37 cellular contexts compared by ENCODE assay signal in genomic region chr16:26194526-26194925, GRCh38.
"Had no signal": no experiment of that assay in that cellular context is flagged by ENCODE, and none has a peak within 500 bp of the region (broad histone marks: within the 10 kb centered on the region; RNA-seq: fewer than 3 reads in every experiment).

No MANE protein-coding gene starts in this region.

- H3K27me3 Mint-ChIP-seq: activated CD4-positive, alpha-beta memory T cell treated with anti-CD3 and anti-CD28 coated beads, Interleukin-2, amount 10 ng/mL, durations not matched to agents 7 days and 5 days; activated CD4-positive, alpha-beta T cell treated with anti-CD3 and anti-CD28 coated beads, Interleukin-2, amount 10 ng/mL, durations not matched to agents 7 days and 5 days; activated CD8-positive, alpha-beta memory T cell treated with anti-CD3 and anti-CD28 coated beads, Interleukin-2, amount 10 ng/mL, durations not matched to agents 7 days and 5 days; activated naive CD4-positive, alpha-beta T cell treated with anti-CD3 and anti-CD28 coated beads, Interleukin-2, amount 10 ng/mL, durations not matched to agents 7 days and 5 days; activated naive CD8-positive, alpha-beta T cell treated with anti-CD3 and anti-CD28 coated beads, Interleukin-2, amount 10 ng/mL, durations not matched to agents 7 days and 5 days; brain had no signal

- H3K27ac ChIP-seq: ascending aorta, cardiac muscle cell, VCaP had no signal

- H3K4me1 ChIP-seq: ascending aorta had no signal

- H3K27me3 ChIP-seq: ascending aorta, cardiac muscle cell had no signal

- DNase-seq: activated B cell treated with CpG ODN at 0.5 μM for 24 hours; activated CD4-positive, alpha-beta memory T cell treated with anti-CD3 and anti-CD28 coated beads, Interleukin-2, amount 10 ng/mL, durations not matched to agents 7 days and 5 days; activated CD4-positive, alpha-beta T cell treated with anti-CD3 and anti-CD28 coated beads for 1 hour; activated CD4-positive, alpha-beta T cell treated with anti-CD3 and anti-CD28 coated beads for 36 hours; activated CD4-positive, alpha-beta T cell treated with anti-CD3 and anti-CD28 coated beads for 48 hours; activated CD4-positive, alpha-beta T cell treated with anti-CD3 and anti-CD28 coated beads, Interleukin-2, amount 10 ng/mL, durations not matched to agents 7 days and 5 days; activated CD4-positive, alpha-beta T cell treated with anti-CD3 and anti-CD28 coated beads, Interleukin-2, amount 50 U/mL, for 48 hours; activated CD8-positive, alpha-beta memory T cell treated with anti-CD3 and anti-CD28 coated beads for 24 hours; activated CD8-positive, alpha-beta memory T cell treated with anti-CD3 and anti-CD28 coated beads, Interleukin-2, amount 10 ng/mL, durations not matched to agents 7 days and 5 days; activated CD8-positive, alpha-beta memory T cell treated with anti-CD3 and anti-CD28 coated beads, Interleukin-2, amount 50 U/mL, for 48 hours; activated CD8-positive, alpha-beta T cell treated with anti-CD3 and anti-CD28 coated beads, Interleukin-2, amount 10 ng/mL, durations not matched to agents 7 days and 5 days; activated effector memory CD4-positive, alpha-beta T cell treated with Interleukin-2 at 50 U/mL for 16 hours; activated gamma-delta T cell; activated naive CD4-positive, alpha-beta T cell treated with anti-CD3 and anti-CD28 coated beads, Interleukin-2, amount 10 ng/mL, durations not matched to agents 7 days and 5 days; activated naive CD4-positive, alpha-beta T cell treated with Interleukin-2 at 50 U/mL for 16 hours; activated naive CD8-positive, alpha-beta T cell treated with anti-CD3 and anti-CD28 coated beads, Interleukin-2, amount 10 ng/mL, durations not matched to agents 7 days and 5 days; activated naive CD8-positive, alpha-beta T cell treated with anti-CD3 and anti-CD28 coated beads, Interleukin-2, amount 50 U/mL, for 24 hours; activated T-cell treated with anti-CD3 and anti-CD28 coated beads, Interleukin-2, amount 50 U/mL, for 4 hours; amygdala; anterior cingulate cortex; caudate nucleus; cerebellar nuclear complex; T-helper 1 cell; T-helper 2 cell; T-helper 9 cell had no signal

- H3K9me3 Mint-ChIP-seq: activated B cell treated with CpG ODN at 0.5 μM for 24 hours; activated CD4-positive, alpha-beta memory T cell treated with anti-CD3 and anti-CD28 coated beads, Interleukin-2, amount 10 ng/mL, durations not matched to agents 7 days and 5 days; activated naive CD8-positive, alpha-beta T cell treated with anti-CD3 and anti-CD28 coated beads, Interleukin-2, amount 10 ng/mL, durations not matched to agents 7 days and 5 days; activated T-helper 2 cell treated with anti-CD3 and anti-CD28 coated beads, Interferon-gamma antibody, Interleukin-2, Interleukin-4, amounts not matched to agents 10 μg/mL and 5 μg/mL and 100 μg/mL, durations not matched to agents 14 hours and 24 hours and 36 hours; T-helper 1 cell treated with Interleukin-12 subunit alpha and Interleukin-12 subunit beta and Interleukin-4 antibody, amounts not matched to agents 30 μg/mL and 1 μg/mL, for 36 hours; T-helper 2 cell treated with Interferon-gamma antibody and Interleukin-4, amounts not matched to agents 5 μg/mL and 100 μg/mL, for 36 hours had no signal

- H3K4me3 Mint-ChIP-seq: activated B cell treated with CpG ODN at 0.5 μM for 24 hours; activated CD4-positive, alpha-beta memory T cell treated with anti-CD3 and anti-CD28 coated beads, Interleukin-2, amount 10 ng/mL, durations not matched to agents 7 days and 5 days; activated CD4-positive, alpha-beta T cell treated with anti-CD3 and anti-CD28 coated beads for 36 hours; activated CD4-positive, alpha-beta T cell treated with anti-CD3 and anti-CD28 coated beads, Interleukin-2, amount 10 ng/mL, durations not matched to agents 7 days and 5 days; activated CD8-positive, alpha-beta memory T cell treated with anti-CD3 and anti-CD28 coated beads, Interleukin-2, amount 10 ng/mL, durations not matched to agents 7 days and 5 days; activated CD8-positive, alpha-beta T cell treated with anti-CD3 and anti-CD28 coated beads, Interleukin-2, amount 10 ng/mL, durations not matched to agents 7 days and 5 days; activated naive CD4-positive, alpha-beta T cell treated with anti-CD3 and anti-CD28 coated beads, Interleukin-2, amount 10 ng/mL, durations not matched to agents 7 days and 5 days; activated naive CD4-positive, alpha-beta T cell treated with anti-CD3 and anti-CD28 coated beads, Interleukin-2, amount 50 U/mL, for 24 hours; activated naive CD8-positive, alpha-beta T cell; activated naive CD8-positive, alpha-beta T cell treated with anti-CD3 and anti-CD28 coated beads, Interleukin-2, amount 10 ng/mL, durations not matched to agents 7 days and 5 days; activated naive CD8-positive, alpha-beta T cell treated with anti-CD3 and anti-CD28 coated beads, Interleukin-2, amount 50 U/mL, for 24 hours; activated T-cell treated with anti-CD3 and anti-CD28 coated beads, Interleukin-2, amount 50 U/mL, for 4 hours; brain; central memory CD8-positive, alpha-beta T cell; T-helper 1 cell treated with Interleukin-12 subunit alpha and Interleukin-12 subunit beta and Interleukin-4 antibody, amounts not matched to agents 30 μg/mL and 1 μg/mL, for 36 hours; T-helper 2 cell treated with Interferon-gamma antibody and Interleukin-4, amounts not matched to agents 5 μg/mL and 100 μg/mL, for 36 hours had no signal

- H3K4me1 Mint-ChIP-seq: activated B cell treated with CpG ODN at 0.5 μM for 24 hours; activated CD4-positive, alpha-beta memory T cell treated with anti-CD3 and anti-CD28 coated beads, Interleukin-2, amount 10 ng/mL, durations not matched to agents 7 days and 5 days; activated CD4-positive, alpha-beta T cell treated with anti-CD3 and anti-CD28 coated beads for 36 hours; activated CD4-positive, alpha-beta T cell treated with anti-CD3 and anti-CD28 coated beads, Interleukin-2, amount 10 ng/mL, durations not matched to agents 7 days and 5 days; activated CD8-positive, alpha-beta memory T cell treated with anti-CD3 and anti-CD28 coated beads, Interleukin-2, amount 10 ng/mL, durations not matched to agents 7 days and 5 days; activated naive CD4-positive, alpha-beta T cell treated with anti-CD3 and anti-CD28 coated beads, Interleukin-2, amount 10 ng/mL, durations not matched to agents 7 days and 5 days; activated naive CD4-positive, alpha-beta T cell treated with anti-CD3 and anti-CD28 coated beads, Interleukin-2, amount 50 U/mL, for 24 hours; activated naive CD8-positive, alpha-beta T cell treated with anti-CD3 and anti-CD28 coated beads, Interleukin-2, amount 10 ng/mL, durations not matched to agents 7 days and 5 days; activated naive CD8-positive, alpha-beta T cell treated with anti-CD3 and anti-CD28 coated beads, Interleukin-2, amount 50 U/mL, for 24 hours; brain; central memory CD8-positive, alpha-beta T cell had no signal

- ATAC-seq: activated CD4-positive, alpha-beta T cell treated with anti-CD3 and anti-CD28 coated beads for 36 hours; activated CD8-positive, alpha-beta memory T cell treated with anti-CD3 and anti-CD28 coated beads, Interleukin-2, amount 10 ng/mL, durations not matched to agents 7 days and 5 days; activated CD8-positive, alpha-beta T cell treated with anti-CD3 and anti-CD28 coated beads, Interleukin-2, amount 10 ng/mL, durations not matched to agents 7 days and 5 days; activated naive CD8-positive, alpha-beta T cell treated with anti-CD3 and anti-CD28 coated beads, Interleukin-2, amount 50 U/mL, for 24 hours; activated T-cell treated with anti-CD3 and anti-CD28 coated beads, Interleukin-2, amount 50 U/mL, for 4 hours had no signal

- H3K27ac Mint-ChIP-seq: activated B cell treated with CpG ODN at 0.5 μM for 24 hours; activated CD4-positive, alpha-beta memory T cell treated with anti-CD3 and anti-CD28 coated beads, Interleukin-2, amount 10 ng/mL, durations not matched to agents 7 days and 5 days; activated CD4-positive, alpha-beta T cell treated with anti-CD3 and anti-CD28 coated beads for 36 hours; activated CD4-positive, alpha-beta T cell treated with anti-CD3 and anti-CD28 coated beads, Interleukin-2, amount 10 ng/mL, durations not matched to agents 7 days and 5 days; activated CD8-positive, alpha-beta memory T cell treated with anti-CD3 and anti-CD28 coated beads, Interleukin-2, amount 10 ng/mL, durations not matched to agents 7 days and 5 days; activated CD8-positive, alpha-beta T cell treated with anti-CD3 and anti-CD28 coated beads, Interleukin-2, amount 10 ng/mL, durations not matched to agents 7 days and 5 days; activated naive CD4-positive, alpha-beta T cell treated with anti-CD3 and anti-CD28 coated beads, Interleukin-2, amount 10 ng/mL, durations not matched to agents 7 days and 5 days; activated naive CD4-positive, alpha-beta T cell treated with anti-CD3 and anti-CD28 coated beads, Interleukin-2, amount 50 U/mL, for 24 hours; activated naive CD8-positive, alpha-beta T cell; activated naive CD8-positive, alpha-beta T cell treated with anti-CD3 and anti-CD28 coated beads, Interleukin-2, amount 10 ng/mL, durations not matched to agents 7 days and 5 days; activated naive CD8-positive, alpha-beta T cell treated with anti-CD3 and anti-CD28 coated beads, Interleukin-2, amount 50 U/mL, for 24 hours; activated T-helper 2 cell treated with anti-CD3 and anti-CD28 coated beads, Interferon-gamma antibody, Interleukin-2, Interleukin-4, amounts not matched to agents 10 μg/mL and 5 μg/mL and 100 μg/mL, durations not matched to agents 14 hours and 24 hours and 36 hours; brain; T-helper 1 cell treated with Interleukin-12 subunit alpha and Interleukin-12 subunit beta and Interleukin-4 antibody, amounts not matched to agents 30 μg/mL and 1 μg/mL, for 36 hours; T-helper 2 cell treated with Interferon-gamma antibody and Interleukin-4, amounts not matched to agents 5 μg/mL and 100 μg/mL, for 36 hours had no signal

- H3K36me3 ChIP-seq: ascending aorta, cardiac muscle cell had no signal

- H3K36me3 Mint-ChIP-seq: activated CD8-positive, alpha-beta memory T cell treated with anti-CD3 and anti-CD28 coated beads, Interleukin-2, amount 10 ng/mL, durations not matched to agents 7 days and 5 days; activated naive CD4-positive, alpha-beta T cell treated with anti-CD3 and anti-CD28 coated beads, Interleukin-2, amount 10 ng/mL, durations not matched to agents 7 days and 5 days; activated naive CD4-positive, alpha-beta T cell treated with anti-CD3 and anti-CD28 coated beads, Interleukin-2, amount 50 U/mL, for 24 hours; activated naive CD8-positive, alpha-beta T cell; activated naive CD8-positive, alpha-beta T cell treated with anti-CD3 and anti-CD28 coated beads, Interleukin-2, amount 10 ng/mL, durations not matched to agents 7 days and 5 days; brain had no signal

- H3K4me3 ChIP-seq: ascending aorta, cardiac muscle cell had no signal

- H3K9me3 ChIP-seq: ascending aorta had no signal

- FAIRE-seq: bronchial epithelial cell, TTC549 had no signal
